ENCODE assay signal across 8 cellular contexts in genomic region chr9:19408693-19409405, GRCh38. TPM values are rescaled to one million over a fixed set of nuclear protein-coding genes. Genes with fewer than 3 reads are reported as not detected.
DNase-seq lines count a peak whose midpoint lies in the region; ATAC-seq and TF ChIP-seq lines count a peak whose summit lies in the region.

Gene ACER2 (plus strand): TSS chr9:19409009. CDS start chr9:19409085, 76 bp downstream.

- TF ChIP-seq CTCF in esophagus squamous epithelium (IDR thresholded peaks at IDR 0.05): no peak

- H3K27me3 Mint-ChIP-seq in IgD-negative memory B cell: no peaks in the 10 kb centered on the region

- WGBS in esophagus squamous epithelium, 2 donors: 0% methylated on average over 7 to 8 of the region's 61 CpGs

- H3K4me1 ChIP-seq in esophagus squamous epithelium: peaks cover 8 to 40% (median 14%) of the 10 kb centered on the region in 3 donors

- peaks cover 8 to 12% (median 10%) of the 10 kb centered on the region in 3 donors for H3K4me1 Mint-ChIP-seq in IgD-negative memory B cell

- ATAC-seq in GM21576 (IDR thresholded peaks at IDR 0.05; ENCODE audit: unreplicated experiment): peak; percentile 90

- H3K36me3 ChIP-seq in esophagus squamous epithelium: no peaks in the 10 kb centered on the region

- H3K9me3 ChIP-seq in esophagus squamous epithelium: no peaks in the 10 kb centered on the region

- no peaks in the 10 kb centered on the region for H3K27me3 ChIP-seq in esophagus squamous epithelium

- peak in 3 of 4 donors; percentile 73 to 86 (median 76) for TF ChIP-seq POLR2A in esophagus squamous epithelium (IDR thresholded peaks at IDR 0.05)

- H3K27ac Mint-ChIP-seq in IgD-negative memory B cell: peak within 1 kb of the TSS; percentile 7 to 69 (median 16)

- peak within 1 kb of the TSS; percentile 71 to 91 (median 88) for H3K27ac ChIP-seq in esophagus squamous epithelium

- DNase-seq in DMS79 (lab: John Stamatoyannopoulos, UW): peak; percentile 89
- DNase-seq in OCI-M2 (lab: John Stamatoyannopoulos, UW; ENCODE audit: unreplicated experiment): peak; percentile 4
- peak; percentile 98 to 99 for DNase-seq in activated T-cell treated with anti-CD3 and anti-CD28 coated beads, Interleukin-2, amount 50 U/mL, for 48 hours
- peak; percentile 73 for DNase-seq in esophagus squamous epithelium (lab: John Stamatoyannopoulos, UW)
- peak; percentile 94 for DNase-seq in myocyte (ENCODE audit: low read depth)
- peak; percentile 84 to 91 for DNase-seq in stimulated activated CD8-positive, alpha-beta memory T cell treated with anti-CD3 and anti-CD28 coated beads, Interleukin-7, amount 100 ng/mL, for 4 hours (ENCODE audit: low read depth in 2 of 2)

- intact Hi-C loops in esophagus squamous epithelium (cut with DNase I): no loop called here

- no peaks in the 10 kb centered on the region for H3K9me3 Mint-ChIP-seq in IgD-negative memory B cell

- peak within 1 kb of the TSS; percentile 67 to 92 (median 88) for H3K4me3 ChIP-seq in esophagus squamous epithelium

- H3K4me3 Mint-ChIP-seq in IgD-negative memory B cell: peak within 1 kb of the TSS; percentile 86 to 97 (median 94)

- H3K36me3 Mint-ChIP-seq in IgD-negative memory B cell: peaks cover 3% of the 10 kb centered on the region

RNA-seq across cellular contexts. Expression of gene ACER2, which starts in this region (rescaled TPM):
- polyA plus RNA-seq in IgD-negative memory B cell: 0.85 TPM
- total RNA-seq in esophagus squamous epithelium (1 to 10 TPM; 3.6 to 5.0 (median 3.8) TPM), myocyte (1.3 and 1.8 TPM in 2 replicates)
- 1.5 TPM for polyA plus RNA-seq in myocyte (2012)

Comparison
In these comparisons a context has a peak if more than half of its experiments do, and no peak if none do; other contexts are left out.
1. Peak in every context shown above with its lines: DNase-seq, ATAC-seq, H3K4me3 ChIP-seq and H3K27ac ChIP-seq.
2. DNase-seq: peak in every context shown above with its lines; median percentile 98 in activated T-cell treated with anti-CD3 and anti-CD28 coated beads, Interleukin-2, amount 50 U/mL, for 48 hours; 94 in myocyte; 89 in DMS79; 88 in stimulated activated CD8-positive, alpha-beta memory T cell treated with anti-CD3 and anti-CD28 coated beads, Interleukin-7, amount 100 ng/mL, for 4 hours; 73 in esophagus squamous epithelium; 4 in OCI-M2.